In the genomic region with DNA sequence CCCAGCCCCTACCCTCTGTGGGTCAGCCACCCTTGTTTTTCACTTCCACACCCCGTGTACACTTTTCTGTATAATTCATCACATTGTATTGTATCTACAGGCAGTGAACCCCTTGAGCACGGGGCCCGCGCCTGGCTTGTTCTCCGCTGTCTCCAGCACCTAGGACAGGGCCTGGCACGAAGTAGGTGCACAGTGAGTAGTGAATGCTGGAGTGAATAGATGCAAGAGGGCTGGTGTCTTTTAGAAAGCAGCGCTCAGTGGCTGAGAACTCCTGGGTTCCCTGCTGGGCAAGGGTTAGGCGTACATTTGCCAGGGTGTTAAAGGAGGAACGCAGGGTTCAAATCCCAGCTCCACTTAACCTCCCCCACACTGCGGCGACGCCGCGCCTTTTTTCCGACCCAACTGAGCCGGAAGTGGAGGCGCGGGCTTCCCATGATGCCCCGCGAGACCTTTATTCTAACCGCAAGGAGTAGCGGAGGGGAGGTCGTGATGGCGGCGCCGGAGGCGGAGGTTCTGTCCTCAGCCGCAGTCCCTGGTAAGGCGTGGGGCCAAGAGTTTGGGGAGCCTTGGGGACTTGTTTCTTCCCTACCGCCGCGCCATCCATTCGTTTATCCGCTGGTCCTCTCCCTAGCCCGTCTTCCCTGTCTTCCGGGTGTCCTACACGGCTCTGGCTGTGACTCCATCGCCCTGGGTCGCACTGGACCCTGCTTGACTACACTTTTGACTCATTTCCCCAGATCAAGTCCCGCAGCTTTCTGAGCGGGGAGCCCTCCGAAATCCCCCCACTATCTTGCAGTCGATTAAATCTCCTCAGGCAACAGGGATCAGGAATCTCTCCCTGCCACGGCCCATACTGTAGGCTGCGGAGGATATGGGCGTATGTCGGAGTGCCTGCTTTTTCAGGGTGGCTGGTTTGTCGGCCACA, we compare ENCODE assay signal across 1 cellular context.
TF ChIP-seq lines count a peak whose summit lies in the region.

A gene with protein sequence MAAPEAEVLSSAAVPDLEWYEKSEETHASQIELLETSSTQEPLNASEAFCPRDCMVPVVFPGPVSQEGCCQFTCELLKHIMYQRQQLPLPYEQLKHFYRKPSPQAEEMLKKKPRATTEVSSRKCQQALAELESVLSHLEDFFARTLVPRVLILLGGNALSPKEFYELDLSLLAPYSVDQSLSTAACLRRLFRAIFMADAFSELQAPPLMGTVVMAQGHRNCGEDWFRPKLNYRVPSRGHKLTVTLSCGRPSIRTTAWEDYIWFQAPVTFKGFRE (plus strand): TSS at position 454 of the 925 bp plus-strand sequence. CDS start 36 bp downstream, at position 490.

TF ChIP-seq in HCT116, 20 proteins besides CTCF, POLR2A, EP300 and RAD21 (continued from another document):
- TF ChIP-seq, protein P1, sequence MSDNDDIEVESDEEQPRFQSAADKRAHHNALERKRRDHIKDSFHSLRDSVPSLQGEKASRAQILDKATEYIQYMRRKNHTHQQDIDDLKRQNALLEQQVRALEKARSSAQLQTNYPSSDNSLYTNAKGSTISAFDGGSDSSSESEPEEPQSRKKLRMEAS (IDR thresholded peaks at IDR 0.05): no peak
TF ChIP-seq in HCT116: peak in this region for 5.
